Comparison of ENCODE assay signal across 8 cellular contexts in the genomic region with DNA sequence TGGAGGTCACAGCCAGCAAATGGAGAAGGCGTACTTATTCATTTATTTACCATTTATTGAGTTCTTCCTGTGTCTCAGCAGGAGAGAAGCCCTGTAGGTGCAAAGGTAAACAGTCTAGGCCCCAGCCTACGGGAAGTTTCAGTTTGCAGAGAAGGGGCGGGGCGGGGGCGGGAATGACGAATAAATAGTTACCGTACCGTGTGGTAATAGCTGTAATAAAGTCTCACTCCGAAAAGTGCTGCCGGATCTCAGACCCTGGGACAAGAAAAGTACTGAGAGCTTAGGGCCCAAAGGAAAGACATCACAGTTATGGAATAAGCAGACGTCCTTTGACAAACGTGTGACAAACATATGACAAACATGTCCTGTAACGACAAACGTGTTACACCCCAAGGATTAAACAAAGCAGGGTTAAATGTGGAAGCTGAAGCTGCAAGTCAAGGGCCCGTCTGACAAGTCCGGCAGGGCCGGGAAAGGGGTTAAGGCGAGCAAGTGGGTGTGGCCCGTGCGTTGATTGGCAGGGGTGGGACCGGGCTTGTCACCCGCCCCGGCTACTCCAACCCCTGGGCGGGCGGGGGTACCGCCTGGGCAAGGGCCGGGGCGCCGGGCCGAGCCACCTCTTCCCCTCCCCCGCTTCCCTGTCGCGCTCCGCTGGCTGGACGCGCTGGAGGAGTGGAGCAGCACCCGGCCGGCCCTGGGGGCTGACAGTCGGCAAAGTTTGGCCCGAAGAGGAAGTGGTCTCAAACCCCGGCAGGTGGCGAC. TPM values are rescaled to one million over a fixed set of nuclear protein-coding genes. Genes with fewer than 3 reads are reported as not detected.
DNase-seq lines count a peak whose midpoint lies in the region; ATAC-seq and TF ChIP-seq lines count a peak whose summit lies in the region.

TSS of gene LRP10 (plus strand) at position 541 of the 762 bp plus-strand sequence. CDS start 564 bp downstream, outside the sequence.

- peak within 1 kb of the TSS; percentile 99 to 100 for H3K27ac ChIP-seq in ascending aorta

- no peaks in the 10 kb centered on the region for H3K9me3 ChIP-seq in ascending aorta

- no peaks in the 10 kb centered on the region for H3K27me3 ChIP-seq in ascending aorta

- peak; percentile 24 for DNase-seq in NCI-H1417 treated with DMSO at 0.1 percent for 48 hours (lab: John Stamatoyannopoulos, UW)
- peak; percentile 74 to 97 for DNase-seq in ascending aorta (ENCODE audit: low spot score in 2 of 2)
- DNase-seq in hepatic stellate cell (ENCODE audit: low spot score): peak; percentile 80
- DNase-seq in retina: peak; percentile 90
- no peak for DNase-seq in cerebellar nuclear complex (lab: John Stamatoyannopoulos, UW)

- ATAC-seq in GM18499 (IDR thresholded peaks at IDR 0.05; ENCODE audit: insufficient read depth, unreplicated experiment) (peak; percentile 43), HG02840 (IDR thresholded peaks at IDR 0.05; ENCODE audit: low FRiP score, unreplicated experiment) (peak; percentile 74)

- intact Hi-C loops in T-helper 2 cell treated with Interferon-gamma antibody and Interleukin-4, amounts not matched to agents 100 ng/mL and 5 ng/mL, for 36 hours (cut with micrococcal nuclease): loop anchor here (1.0 to 5.0 kb wide), 6 partner anchors 16 to 282 kb away; partner anchors contain the start of genes CDH24, DAD1, MRPL52 and PRMT5
- intact Hi-C loops in ascending aorta (cut with DNase I): loop anchor here (1.0 to 5.0 kb wide), 7 partner anchors 20 to 1496 kb away; partner anchors contain the start of genes ACIN1, C14orf119, MMP14 and NFATC4

- TF ChIP-seq CTCF in ascending aorta (IDR thresholded peaks at IDR 0.05): peak in 1 of 3 experiments; percentile 4

- H3K4me1 ChIP-seq in ascending aorta: peaks cover 12 to 24% of the 10 kb centered on the region in 2 donors

- peak within 1 kb of the TSS; percentile 95 to 100 for H3K4me3 ChIP-seq in ascending aorta

- peaks cover 31% of the 10 kb centered on the region in 2 donors for H3K36me3 ChIP-seq in ascending aorta

RNA-seq across cellular contexts. Expression of gene LRP10, which starts in this region (rescaled TPM):
- 51.0 and 52.5 TPM in 2 replicates for total RNA-seq in T-helper 2 cell treated with Interferon-gamma antibody and Interleukin-4, amounts not matched to agents 100 ng/mL and 5 ng/mL, for 36 hours
- total RNA-seq in ascending aorta: 214 TPM

Comparison
In these comparisons a context has a peak if more than half of its experiments do, and no peak if none do; other contexts are left out.
1. DNase-seq: peak in NCI-H1417 treated with DMSO at 0.1 percent for 48 hours (single experiment), ascending aorta (2 of 2), hepatic stellate cell (single experiment) and retina (single experiment); none in cerebellar nuclear complex (0 of 2).